Comparison of ENCODE assay signal across 11 cellular contexts in genomic region chr17:61457226-61457983, GRCh38. TPM values are rescaled to one million over a fixed set of nuclear protein-coding genes. Genes with fewer than 3 reads are reported as not detected.
DNase-seq lines count a peak whose midpoint lies in the region; ATAC-seq and TF ChIP-seq lines count a peak whose summit lies in the region.
"Had no signal": no experiment of that assay in that cellular context is flagged by ENCODE, and none has a peak within 500 bp of the region (broad histone marks: within the 10 kb centered on the region; RNA-seq: fewer than 3 reads in every experiment).

No MANE protein-coding gene starts in this region.

- H3K36me3 ChIP-seq in hepatocyte (replicated peaks; ENCODE audit: insufficient read depth, low read depth): no peaks in the 10 kb centered on the region
- no peaks in the 10 kb centered on the region for H3K36me3 ChIP-seq in skeletal muscle satellite cell (ENCODE audit: insufficient read depth, low read length)

- WGBS in hepatocyte (ENCODE audit: low lambda C conversion rate, missing lambda C conversion rate): 29% methylated on average over 35 of the region's 39 CpGs

- H3K9me2 ChIP-seq in hepatocyte (replicated peaks; ENCODE audit: insufficient read depth): no peaks in the 10 kb centered on the region

- peak overlapping the region; percentile 98 for H3K27ac ChIP-seq in hepatocyte
- H3K27ac ChIP-seq: A549 had no signal

- H3K4me2 ChIP-seq in hepatocyte (peak overlapping the region; percentile 90), skeletal muscle satellite cell (ENCODE audit: low read length) (peak overlapping the region; percentile 37)
- H3K4me2 ChIP-seq: A549 had no signal

- DNase-seq in T-helper 2 cell treated with Interferon-gamma antibody and Interleukin-4, amounts not matched to agents 5 μg/mL and 100 μg/mL, for 36 hours (ENCODE audit: low spot score): no peak
- DNase-seq in T-helper 2 cell (no peak), hepatocyte (ENCODE audit: low spot score) (no peak), SW 1271 (lab: John Stamatoyannopoulos, UW) (no peak), NCI-H2107 (lab: John Stamatoyannopoulos, UW) (no peak)
- no peak for DNase-seq in activated T-helper 1 cell treated with anti-CD3 and anti-CD28 coated beads, Interleukin-12 subunit alpha, Interleukin-12 subunit beta, Interleukin-2, Interleukin-4 antibody, amounts not matched to agents 30 ng/mL and 10 ng/mL and 1 ng/mL, durations not matched to agents 14 hours and 24 hours and 36 hours (ENCODE audit: low spot score)
- DNase-seq: NCI-H226; stimulated activated CD4-positive, alpha-beta T cell treated with anti-CD3 and anti-CD28 coated beads, Interleukin-1b, Interleukin-23, amount 100 ng/mL, for 48 hours had no signal

- H3K36me3 Mint-ChIP-seq in T-helper 2 cell treated with Interferon-gamma antibody and Interleukin-4, amounts not matched to agents 5 μg/mL and 100 μg/mL, for 36 hours (ENCODE audit: low read depth): peaks cover 3% of the 10 kb centered on the region
- H3K36me3 Mint-ChIP-seq in activated T-helper 1 cell treated with anti-CD3 and anti-CD28 coated beads, Interleukin-12 subunit alpha, Interleukin-12 subunit beta, Interleukin-2, Interleukin-4 antibody, amounts not matched to agents 30 ng/mL and 10 ng/mL and 1 ng/mL, durations not matched to agents 14 hours and 24 hours and 36 hours (ENCODE audit: low read depth): peaks cover 4% of the 10 kb centered on the region

- peaks cover 89% of the 10 kb centered on the region for H3K27me3 Mint-ChIP-seq in T-helper 2 cell treated with Interferon-gamma antibody and Interleukin-4, amounts not matched to agents 5 μg/mL and 100 μg/mL, for 36 hours (ENCODE audit: low read depth)
- peaks cover 89% of the 10 kb centered on the region for H3K27me3 Mint-ChIP-seq in activated T-helper 1 cell treated with anti-CD3 and anti-CD28 coated beads, Interleukin-12 subunit alpha, Interleukin-12 subunit beta, Interleukin-2, Interleukin-4 antibody, amounts not matched to agents 30 ng/mL and 10 ng/mL and 1 ng/mL, durations not matched to agents 14 hours and 24 hours and 36 hours (ENCODE audit: insufficient read depth)

- H3K4me3 Mint-ChIP-seq in T-helper 2 cell treated with Interferon-gamma antibody and Interleukin-4, amounts not matched to agents 5 μg/mL and 100 μg/mL, for 36 hours: peak overlapping the region; percentile 21
- peak overlapping the region; percentile 43 for H3K4me3 Mint-ChIP-seq in activated T-helper 1 cell treated with anti-CD3 and anti-CD28 coated beads, Interleukin-12 subunit alpha, Interleukin-12 subunit beta, Interleukin-2, Interleukin-4 antibody, amounts not matched to agents 30 ng/mL and 10 ng/mL and 1 ng/mL, durations not matched to agents 14 hours and 24 hours and 36 hours

- H3K4me1 ChIP-seq in hepatocyte (ENCODE audit: insufficient read depth) (peaks cover 63% of the 10 kb centered on the region), skeletal muscle satellite cell (ENCODE audit: control insufficient read depth, insufficient read depth, low read length) (peaks cover under 1% of the 10 kb centered on the region)
- H3K4me1 ChIP-seq: A549 had no signal

- intact Hi-C loops in activated T-helper 1 cell treated with anti-CD3 and anti-CD28 coated beads, Interleukin-12 subunit alpha, Interleukin-12 subunit beta, Interleukin-2, Interleukin-4 antibody, amounts not matched to agents 30 ng/mL and 10 ng/mL and 1 ng/mL, durations not matched to agents 14 hours and 24 hours and 36 hours (cut with micrococcal nuclease): loop anchor here (10.0 kb wide), 2 partner anchors 97 to 453 kb away; no protein-coding TSS in a partner anchor

- no peaks in the 10 kb centered on the region for H4K20me1 ChIP-seq in hepatocyte (ENCODE audit: insufficient read depth, poor library complexity, severe bottlenecking)

- H3K9me3 Mint-ChIP-seq in T-helper 2 cell treated with Interferon-gamma antibody and Interleukin-4, amounts not matched to agents 5 μg/mL and 100 μg/mL, for 36 hours: no peaks in the 10 kb centered on the region
- no peaks in the 10 kb centered on the region for H3K9me3 Mint-ChIP-seq in activated T-helper 1 cell treated with anti-CD3 and anti-CD28 coated beads, Interleukin-12 subunit alpha, Interleukin-12 subunit beta, Interleukin-2, Interleukin-4 antibody, amounts not matched to agents 30 ng/mL and 10 ng/mL and 1 ng/mL, durations not matched to agents 14 hours and 24 hours and 36 hours

- H3K4me1 Mint-ChIP-seq in T-helper 2 cell treated with Interferon-gamma antibody and Interleukin-4, amounts not matched to agents 5 μg/mL and 100 μg/mL, for 36 hours (ENCODE audit: low read depth): peaks cover 4% of the 10 kb centered on the region
- peaks cover 11% of the 10 kb centered on the region for H3K4me1 Mint-ChIP-seq in activated T-helper 1 cell treated with anti-CD3 and anti-CD28 coated beads, Interleukin-12 subunit alpha, Interleukin-12 subunit beta, Interleukin-2, Interleukin-4 antibody, amounts not matched to agents 30 ng/mL and 10 ng/mL and 1 ng/mL, durations not matched to agents 14 hours and 24 hours and 36 hours (ENCODE audit: low read depth)

- H3K79me2 ChIP-seq in hepatocyte: peaks cover 77% of the 10 kb centered on the region

- H3K9ac ChIP-seq in skeletal muscle satellite cell (ENCODE audit: low read depth, low read length): no peak overlapping the region

- H3K4me3 ChIP-seq in hepatocyte (peak overlapping the region; percentile 16), skeletal muscle satellite cell (ENCODE audit: low read length) (no peak overlapping the region)
- H3K4me3 ChIP-seq: A549 had no signal

- H2AFZ ChIP-seq in hepatocyte: no peak overlapping the region

- H3K27ac Mint-ChIP-seq in T-helper 2 cell treated with Interferon-gamma antibody and Interleukin-4, amounts not matched to agents 5 μg/mL and 100 μg/mL, for 36 hours: no peak overlapping the region
- H3K27ac Mint-ChIP-seq in activated T-helper 1 cell treated with anti-CD3 and anti-CD28 coated beads, Interleukin-12 subunit alpha, Interleukin-12 subunit beta, Interleukin-2, Interleukin-4 antibody, amounts not matched to agents 30 ng/mL and 10 ng/mL and 1 ng/mL, durations not matched to agents 14 hours and 24 hours and 36 hours: peak overlapping the region; percentile 77

- ATAC-seq in esophagus mucosa: no peak
- ATAC-seq: A549 had no signal

- H3K27me3 ChIP-seq in hepatocyte (peaks cover 35% of the 10 kb centered on the region), skeletal muscle satellite cell (ENCODE audit: control insufficient read depth, insufficient read depth, low read length) (peaks cover 83% of the 10 kb centered on the region)

- no peak for TF ChIP-seq CTCF in hepatocyte (IDR thresholded peaks at IDR 0.05; ENCODE audit: poor library complexity)

- H3K9me3 ChIP-seq in hepatocyte (ENCODE audit: low read depth) (no peaks in the 10 kb centered on the region), skeletal muscle satellite cell (replicated peaks; ENCODE audit: low read length) (peaks cover 9% of the 10 kb centered on the region)

RNA-seq across cellular contexts. Expression of gene TBX4, which starts 5.2 kb away (rescaled TPM):
- total RNA-seq in activated T-helper 1 cell treated with anti-CD3 and anti-CD28 coated beads, Interleukin-12 subunit alpha, Interleukin-12 subunit beta, Interleukin-2, Interleukin-4 antibody, amounts not matched to agents 30 ng/mL and 10 ng/mL and 1 ng/mL, durations not matched to agents 14 hours and 24 hours and 36 hours: not detected in 2 replicates
- total RNA-seq in hepatocyte (15.4 and 36.2 TPM in 2 replicates), esophagus mucosa (not detected)
- polyA plus RNA-seq in hepatocyte: 11.6 and 13.9 TPM in 2 replicates
- total RNA-seq in skeletal muscle satellite cell (2012; rRNA removed): under 0.01 and 0.51 TPM in 2 replicates

RNA-seq across cellular contexts. Expression of gene TBX2, which starts 57.8 kb away (rescaled TPM):
- not detected in 2 replicates for total RNA-seq in activated T-helper 1 cell treated with anti-CD3 and anti-CD28 coated beads, Interleukin-12 subunit alpha, Interleukin-12 subunit beta, Interleukin-2, Interleukin-4 antibody, amounts not matched to agents 30 ng/mL and 10 ng/mL and 1 ng/mL, durations not matched to agents 14 hours and 24 hours and 36 hours
- total RNA-seq in hepatocyte (17.9 and 19.6 TPM in 2 replicates), esophagus mucosa (1.6 TPM)
- 27.5 and 29.3 TPM in 2 replicates for polyA plus RNA-seq in hepatocyte
- 32.4 and 33.0 TPM in 2 replicates for total RNA-seq in skeletal muscle satellite cell (2012; rRNA removed)

Comparison
In these comparisons a context has a peak if more than half of its experiments do, and no peak if none do; other contexts are left out.
1. RNA of gene TBX4, which starts 5.2 kb away (total RNA-seq): 15.4 to 36.2 TPM in hepatocyte; not detected in activated T-helper 1 cell treated with anti-CD3 and anti-CD28 coated beads, Interleukin-12 subunit alpha, Interleukin-12 subunit beta, Interleukin-2, Interleukin-4 antibody, amounts not matched to agents 30 ng/mL and 10 ng/mL and 1 ng/mL, durations not matched to agents 14 hours and 24 hours and 36 hours and not detected in esophagus mucosa (single experiment); every median in the first group is over 10 times any median in the second.